In the genomic region with DNA sequence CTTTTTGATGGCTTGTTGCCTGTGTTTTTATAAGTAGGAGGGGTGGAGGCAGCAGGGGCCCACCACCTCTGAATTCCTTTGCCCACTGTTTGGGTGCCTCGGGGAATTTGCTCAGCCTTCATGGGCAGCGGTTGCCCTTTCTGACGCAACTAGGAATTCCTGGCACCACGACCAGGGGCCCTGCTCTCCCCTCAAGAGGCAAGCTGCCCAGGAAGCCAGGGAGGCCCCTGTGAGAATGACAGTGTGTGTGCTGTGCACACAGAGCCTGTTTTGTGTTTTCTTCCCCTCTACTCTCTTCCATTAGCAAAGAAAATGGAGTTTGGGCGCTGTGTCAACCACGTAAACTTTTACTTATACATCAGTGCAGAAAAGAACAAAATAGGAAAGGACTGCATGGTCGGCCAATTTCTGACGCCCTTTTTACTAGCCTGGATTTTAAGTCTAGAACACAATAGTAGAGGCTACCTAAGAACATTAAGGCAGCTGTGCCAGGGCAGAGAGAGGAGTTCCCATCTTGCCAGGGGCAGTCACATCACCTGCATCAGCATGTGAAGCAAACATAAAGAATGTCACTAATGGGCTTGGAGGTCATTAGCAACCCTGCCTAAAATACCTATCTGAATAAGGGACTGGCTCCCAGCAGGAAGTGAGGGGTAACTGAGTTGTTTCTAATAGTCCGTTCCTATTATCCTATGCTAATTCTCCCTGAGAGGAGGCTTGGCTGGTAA, we compare ENCODE assay signal across 11 cellular contexts. TPM values are rescaled to one million over a fixed set of nuclear protein-coding genes. Genes with fewer than 3 reads are reported as not detected.
A peak's percentile ranks its signal among the peaks of the same experiment; 100 is the strongest.
DNase-seq lines count a peak whose midpoint lies in the region; ATAC-seq, FAIRE-seq and TF ChIP-seq lines count a peak whose summit lies in the region.
"Had no signal": no experiment of that assay in that cellular context is flagged by ENCODE, and none has a peak within 500 bp of the region (broad histone marks: within the 10 kb centered on the region; RNA-seq: fewer than 3 reads in every experiment).

No MANE protein-coding gene starts in this region.

- H3F3A ChIP-seq in MM.1S (ENCODE audit: insufficient read depth, low read length), result no peaks in the 10 kb centered on the region

- H3K9me3 ChIP-seq in endothelial cell of umbilical vein (replicated peaks; ENCODE audit: control insufficient read depth, insufficient read depth, low read length), result no peaks in the 10 kb centered on the region
- no peaks in the 10 kb centered on the region for H3K9me3 ChIP-seq in HepG2 (ENCODE audit: low read length)
- H3K9me3 ChIP-seq in upper lobe of right lung, result no peaks in the 10 kb centered on the region
- no peaks in the 10 kb centered on the region for H3K9me3 ChIP-seq in MM.1S (replicated peaks; ENCODE audit: insufficient read depth, low read length)
- H3K9me3 ChIP-seq: ascending aorta had no signal

- CTCF ChIA-PET in endothelial cell of umbilical vein (lab: Charles Lee) (interaction anchor here (0.9 to 1.2 kb wide), 2 partner anchors 18 to 104 kb away, joined by 3 read pairs; a partner anchor contains a TSS), HepG2 (lab: Yijun Ruan, JAX; ENCODE audit: low intra/inter-chr PET ratio, low total read pairs) (no interaction called here)

- no peak for TF ChIP-seq RAD21 in HepG2 (CRISPR knock-in tag; IDR thresholded peaks at IDR 0.05)

- under 1% methylated on average over 8 of the region's 9 CpGs for WGBS in HepG2 (ENCODE audit: low lambda C conversion rate)

- DNase-seq in NCI-H146 treated with DMSO at 0.1 percent for 48 hours (lab: John Stamatoyannopoulos, UW; ENCODE audit: unreplicated experiment), result peak; percentile 1
- no peak for DNase-seq in NCI-H146 (lab: John Stamatoyannopoulos, UW)
- no peak for DNase-seq in endothelial cell of umbilical vein (ENCODE audit: low read depth, low spot score)
- DNase-seq in HepG2 (ENCODE audit: low spot score), result peak; percentile 60
- DNase-seq in upper lobe of right lung, result no peak
- DNase-seq in UCSD-AML1 (lab: John Stamatoyannopoulos, UW; ENCODE audit: unreplicated experiment), result no peak
- DNase-seq in MM.1S, result no peak
- DNase-seq in activated T-cell treated with anti-CD3 and anti-CD28 coated beads for 4 hours, result no peak
- DNase-seq: activated CD4-positive, alpha-beta T cell treated with anti-CD3 and anti-CD28 coated beads for 1 hour had no signal

- H2AFZ ChIP-seq in endothelial cell of umbilical vein (ENCODE audit: low read depth, low read length) (peak overlapping the region; percentile 29), HepG2 (ENCODE audit: low read length) (peak overlapping the region; percentile 50), MM.1S (ENCODE audit: low read length) (no peak overlapping the region)

- in situ Hi-C loops in HepG2 (cut with HindIII; ENCODE audit: extremely low pct_ligation_motif_present, low pct_unique_long_range_greater_than_20kb), result no loop called here

- H3K9ac ChIP-seq in endothelial cell of umbilical vein (replicated peaks; ENCODE audit: extremely low read depth, insufficient read depth, low read length) (no peak overlapping the region), HepG2 (ENCODE audit: insufficient read depth, low read depth, low read length) (peak overlapping the region; percentile 25; the same call in 1 of the 2 replicates), MM.1S (ENCODE audit: low read length) (no peak overlapping the region)

- no peaks in the 10 kb centered on the region for H4K20me1 ChIP-seq in endothelial cell of umbilical vein (replicated peaks; ENCODE audit: control insufficient read depth, extremely low read depth, insufficient read depth, low read length)
- no peaks in the 10 kb centered on the region for H4K20me1 ChIP-seq in HepG2 (ENCODE audit: insufficient read depth, low read length)
- no peaks in the 10 kb centered on the region for H4K20me1 ChIP-seq in MM.1S (ENCODE audit: insufficient read depth, low read length)

- H3K27ac ChIP-seq in endothelial cell of umbilical vein (ENCODE audit: insufficient read depth, low read depth, low read length), result no peak overlapping the region
- H3K27ac ChIP-seq in HepG2 (ENCODE audit: extremely low read length, insufficient read depth, low read length), result no peak overlapping the region
- no peak overlapping the region for H3K27ac ChIP-seq in upper lobe of right lung
- no peak overlapping the region for H3K27ac ChIP-seq in MM.1S (ENCODE audit: low read length)
- H3K27ac ChIP-seq: 22Rv1, ascending aorta had no signal

- no peaks in the 10 kb centered on the region for H3K27me3 ChIP-seq in endothelial cell of umbilical vein (ENCODE audit: control insufficient read depth in 2 of 2, insufficient read depth in 2 of 2, low read length in 2 of 2)
- peaks cover 0 to 2% of the 10 kb centered on the region in 2 experiments; a peak in 2 of 5 replicates for H3K27me3 ChIP-seq in HepG2 (ENCODE audit: control insufficient read depth in 1 of 2, insufficient read depth in 2 of 2, low read length in 2 of 2)
- H3K27me3 ChIP-seq in upper lobe of right lung, result no peaks in the 10 kb centered on the region
- no peaks in the 10 kb centered on the region for H3K27me3 ChIP-seq in MM.1S (replicated peaks; ENCODE audit: insufficient read depth, low read length)
- H3K27me3 ChIP-seq: ascending aorta had no signal

- POLR2A ChIA-PET in endothelial cell of umbilical vein (lab: Charles Lee), result no interaction called here
- POLR2A ChIA-PET in HepG2 (lab: Yijun Ruan, JAX), result interaction anchor here (10.7 kb wide), 1 partner anchor 17 kb away, joined by 105 read pairs; a partner anchor contains a TSS

- H3K9me2 ChIP-seq in MM.1S (replicated peaks; ENCODE audit: insufficient read depth, low read length), result no peaks in the 10 kb centered on the region

- dilution Hi-C loops in endothelial cell of umbilical vein (cut with MboI; ENCODE audit: extremely low pct_ligation_motif_present, low sequenced_read_pairs), result no loop called here

- TF ChIP-seq EP300 in HepG2 (IDR thresholded peaks at IDR 0.05; ENCODE audit: low read depth in 2 of 2, low read length in 2 of 2) (peak in 1 of 2 experiments; percentile 31; a peak in 1 of 4 replicates), HepG2 (CRISPR knock-in tag; IDR thresholded peaks at IDR 0.05; ENCODE audit: borderline replicate concordance) (peak; percentile 61; the same call in 1 of the 2 replicates)

- ATAC-seq in HepG2, result peak; percentile 53
- ATAC-seq in upper lobe of right lung, result peak; percentile 50

- intact Hi-C loops in endothelial cell of umbilical vein (cut with micrococcal nuclease) (no loop called here), HepG2 (cut with micrococcal nuclease; ENCODE audit: unreplicated experiment) (no loop called here), upper lobe of right lung (cut with DNase I) (no loop called here)

- no peak for TF ChIP-seq CTCF in endothelial cell of umbilical vein (IDR thresholded peaks at IDR 0.05; ENCODE audit: extremely low read depth in 1 of 2, insufficient read depth in 1 of 2, low read depth in 1 of 2, low read length in 2 of 2)
- no peak for TF ChIP-seq CTCF in HepG2 (CRISPR knock-in tag; IDR thresholded peaks at IDR 0.05)
- TF ChIP-seq CTCF in upper lobe of right lung (IDR thresholded peaks at IDR 0.05), result no peak
- TF ChIP-seq CTCF in MM.1S (IDR thresholded peaks at IDR 0.05; ENCODE audit: low read length), result no peak

- H3K4me1 ChIP-seq in endothelial cell of umbilical vein (ENCODE audit: control insufficient read depth, extremely low read depth, insufficient read depth, low read length) (peaks cover 5% of the 10 kb centered on the region), HepG2 (ENCODE audit: insufficient read depth, low read length) (peaks cover 69% of the 10 kb centered on the region), upper lobe of right lung (no peaks in the 10 kb centered on the region), MM.1S (ENCODE audit: low read length) (no peaks in the 10 kb centered on the region)
- H3K4me1 ChIP-seq: ascending aorta had no signal

- H3K36me3 ChIP-seq in endothelial cell of umbilical vein (ENCODE audit: control insufficient read depth in 2 of 2, extremely low read depth in 1 of 2, insufficient read depth in 2 of 2, low read length in 2 of 2), result no peaks in the 10 kb centered on the region
- H3K36me3 ChIP-seq in HepG2 (replicated peaks in 1 of 2; ENCODE audit: control insufficient read depth in 1 of 2, insufficient read depth in 2 of 2, low read length in 2 of 2), result no peaks in the 10 kb centered on the region
- no peaks in the 10 kb centered on the region for H3K36me3 ChIP-seq in upper lobe of right lung
- H3K36me3 ChIP-seq in MM.1S (replicated peaks; ENCODE audit: insufficient read depth, low read length), result no peaks in the 10 kb centered on the region
- H3K36me3 ChIP-seq: ascending aorta had no signal

- FAIRE-seq in endothelial cell of umbilical vein (lab: Jason Lieb, UNC) (no peak), HepG2 (lab: Jason Lieb, UNC) (no peak)

- BruUV-seq in endothelial cell of umbilical vein (replicated peaks; lab: Mats Ljungman, UMichigan) (no TSS peak), HepG2 (replicated peaks; lab: Mats Ljungman, UMichigan) (no TSS peak)

- TF ChIP-seq POLR2A in endothelial cell of umbilical vein (IDR thresholded peaks at IDR 0.05; ENCODE audit: low read depth, low read length) (no peak), HepG2 (IDR thresholded peaks at IDR 0.05; ENCODE audit: insufficient read depth in 1 of 2, low read depth in 2 of 2, low read length in 2 of 2) (no peak)

- H3K79me2 ChIP-seq in endothelial cell of umbilical vein (ENCODE audit: control insufficient read depth, insufficient read depth, low read length), result no peaks in the 10 kb centered on the region
- H3K79me2 ChIP-seq in HepG2 (ENCODE audit: insufficient read depth, low read length), result no peaks in the 10 kb centered on the region
- no peaks in the 10 kb centered on the region for H3K79me2 ChIP-seq in MM.1S (ENCODE audit: low read length)

- no peak overlapping the region for H3K4me2 ChIP-seq in endothelial cell of umbilical vein (ENCODE audit: insufficient read depth, low read length)
- H3K4me2 ChIP-seq in HepG2 (ENCODE audit: low read depth, low read length), result peak overlapping the region; percentile 72
- H3K4me2 ChIP-seq in MM.1S (ENCODE audit: low read depth, low read length), result no peak overlapping the region

- no peak overlapping the region for H3K4me3 ChIP-seq in endothelial cell of umbilical vein (replicated peaks in 1 of 3; ENCODE audit: insufficient read depth in 1 of 3, low read depth in 1 of 3, low read length in 3 of 3)
- peak overlapping the region in 2 of 3 experiments; percentile 14 to 25; a peak in 4 of 6 replicates for H3K4me3 ChIP-seq in HepG2 (replicated peaks in 1 of 3; ENCODE audit: insufficient read depth in 1 of 3, low read depth in 2 of 3, low read length in 3 of 3)
- H3K4me3 ChIP-seq in upper lobe of right lung, result no peak overlapping the region
- H3K4me3 ChIP-seq in MM.1S (ENCODE audit: low read length), result no peak overlapping the region
- H3K4me3 ChIP-seq: ascending aorta had no signal

- H3K9me1 ChIP-seq in endothelial cell of umbilical vein (replicated peaks; ENCODE audit: control insufficient read depth, extremely low read depth, insufficient read depth, low read length), result no peaks in the 10 kb centered on the region

RNA-seq across cellular contexts. Expression of a gene that starts 17.9 kb away (rescaled TPM):
- total RNA-seq in endothelial cell of umbilical vein, result 3.6 and 5.6 TPM in 2 replicates
- 0.75 and 1.1 TPM in 2 replicates for polyA plus RNA-seq in endothelial cell of umbilical vein
- polyA plus RNA-seq in endothelial cell of umbilical vein (2011; cell fraction: cytosol; rRNA removed), result 1.1 and 1.2 TPM in 2 replicates
- 3.9 and 5.7 TPM in 2 replicates for polyA plus RNA-seq in endothelial cell of umbilical vein (2011; cell fraction: nucleus; rRNA removed)
- polyA plus RNA-seq in endothelial cell of umbilical vein (2012), result 2.7 and 3.3 TPM in 2 replicates
- polyA minus RNA-seq in endothelial cell of umbilical vein, result 1.6 and 2.0 TPM in 2 replicates
- 0.82 TPM for polyA minus RNA-seq in endothelial cell of umbilical vein (2011; cell fraction: cytosol; rRNA and poly(A)+ RNA removed)
- 2.3 and 5.6 TPM in 2 replicates for polyA minus RNA-seq in endothelial cell of umbilical vein (2011; cell fraction: nucleus; rRNA and poly(A)+ RNA removed)
- total RNA-seq in HepG2 (2016; rRNA removed; fragmentation: Illumina TruSeq; extraction: Trizol), result 4.3 and 5.1 TPM in 2 replicates
- 1.6 and 1.9 TPM in 2 replicates for total RNA-seq in HepG2 (2016; cell fraction: cytosol; rRNA removed; fragmentation: Illumina TruSeq; extraction: Trizol; ENCODE audit: low read depth)
- 3.7 and 4.6 TPM in 2 replicates for total RNA-seq in HepG2 (2016; cell fraction: insoluble cytoplasmic fraction; rRNA removed; fragmentation: Illumina TruSeq; extraction: Trizol)
- total RNA-seq in HepG2 (2016; cell fraction: membrane; rRNA removed; fragmentation: Illumina TruSeq; extraction: Trizol), result 1.5 and 1.6 TPM in 2 replicates
- total RNA-seq in HepG2 (2016; cell fraction: nucleus; rRNA removed; fragmentation: Illumina TruSeq; extraction: Trizol), result 3.5 and 3.8 TPM in 2 replicates
- polyA plus RNA-seq in HepG2 (2011; rRNA removed), result 3.0 and 3.3 TPM in 2 replicates
- 0.86 and 1.8 TPM in 2 replicates for polyA plus RNA-seq in HepG2 (2011; cell fraction: cytosol; rRNA removed)
- polyA plus RNA-seq in HepG2 (2011; cell fraction: nucleus; rRNA removed), result 2.6 and 3.6 TPM in 2 replicates
- 3.2 and 7.0 TPM in 2 replicates for polyA plus RNA-seq in HepG2 (2012)
- polyA plus RNA-seq in HepG2 (2016; cell fraction: cytosol; fragmentation: Illumina TruSeq; extraction: Trizol; ENCODE audit: low read depth), result 0.29 and 0.70 TPM in 2 replicates
- 4.4 and 6.1 TPM in 2 replicates for polyA plus RNA-seq in HepG2 (2016; cell fraction: insoluble cytoplasmic fraction; fragmentation: Illumina TruSeq; extraction: Trizol; ENCODE audit: low read depth)
- polyA plus RNA-seq in HepG2 (2016; cell fraction: membrane; fragmentation: Illumina TruSeq; extraction: Trizol; ENCODE audit: low read depth), result 0.40 and 0.52 TPM in 2 replicates
- 5.0 and 6.0 TPM in 2 replicates for polyA plus RNA-seq in HepG2 (2016; cell fraction: nucleus; fragmentation: Illumina TruSeq; extraction: Trizol; ENCODE audit: insufficient read depth, low read depth)
- polyA minus RNA-seq in HepG2 (2011; rRNA and poly(A)+ RNA removed; ENCODE audit: low replicate concordance), result 0.90 and 1.1 TPM in 2 replicates
- 1.1 and 2.1 TPM in 2 replicates for polyA minus RNA-seq in HepG2 (2011; cell fraction: cytosol; rRNA and poly(A)+ RNA removed)
- polyA minus RNA-seq in HepG2 (2011; cell fraction: nucleus; rRNA and poly(A)+ RNA removed), result 7.0 and 9.7 TPM in 2 replicates
- 12.9 TPM for total RNA-seq in upper lobe of right lung

RNA-seq across cellular contexts. Expression of a gene that starts 53.0 kb away (rescaled TPM):
- total RNA-seq in endothelial cell of umbilical vein (39.2 and 45.0 TPM in 2 replicates), HepG2 (2016; rRNA removed; fragmentation: Illumina TruSeq; extraction: Trizol) (44.3 and 55.2 TPM in 2 replicates), upper lobe of right lung (50.6 TPM)
- polyA plus RNA-seq in endothelial cell of umbilical vein (18.8 and 21.8 TPM in 2 replicates), HepG2 (2011; rRNA removed) (16.7 and 19.2 TPM in 2 replicates)
- polyA plus RNA-seq in endothelial cell of umbilical vein (2011; cell fraction: cytosol; rRNA removed), result 27.1 and 27.9 TPM in 2 replicates
- polyA plus RNA-seq in endothelial cell of umbilical vein (2011; cell fraction: nucleus; rRNA removed), result 46.2 and 46.3 TPM in 2 replicates
- polyA plus RNA-seq in endothelial cell of umbilical vein (2012), result 21.4 and 26.7 TPM in 2 replicates
- 35.4 and 48.5 TPM in 2 replicates for polyA minus RNA-seq in endothelial cell of umbilical vein
- polyA minus RNA-seq in endothelial cell of umbilical vein (2011; cell fraction: cytosol; rRNA and poly(A)+ RNA removed), result 21.3 TPM
- polyA minus RNA-seq in endothelial cell of umbilical vein (2011; cell fraction: nucleus; rRNA and poly(A)+ RNA removed), result 44.3 and 62.1 TPM in 2 replicates
- 21.4 and 23.4 TPM in 2 replicates for total RNA-seq in HepG2 (2016; cell fraction: cytosol; rRNA removed; fragmentation: Illumina TruSeq; extraction: Trizol; ENCODE audit: low read depth)
- total RNA-seq in HepG2 (2016; cell fraction: insoluble cytoplasmic fraction; rRNA removed; fragmentation: Illumina TruSeq; extraction: Trizol), result 42.4 and 52.0 TPM in 2 replicates
- 35.8 and 38.6 TPM in 2 replicates for total RNA-seq in HepG2 (2016; cell fraction: membrane; rRNA removed; fragmentation: Illumina TruSeq; extraction: Trizol)
- total RNA-seq in HepG2 (2016; cell fraction: nucleus; rRNA removed; fragmentation: Illumina TruSeq; extraction: Trizol), result 29.8 and 35.0 TPM in 2 replicates
- 11.8 and 16.6 TPM in 2 replicates for polyA plus RNA-seq in HepG2 (2011; cell fraction: cytosol; rRNA removed)
- 13.9 and 14.4 TPM in 2 replicates for polyA plus RNA-seq in HepG2 (2011; cell fraction: nucleus; rRNA removed)
- polyA plus RNA-seq in HepG2 (2012), result 15.0 and 16.3 TPM in 2 replicates
- polyA plus RNA-seq in HepG2 (2016; cell fraction: cytosol; fragmentation: Illumina TruSeq; extraction: Trizol; ENCODE audit: low read depth), result 6.5 and 8.8 TPM in 2 replicates
- polyA plus RNA-seq in HepG2 (2016; cell fraction: insoluble cytoplasmic fraction; fragmentation: Illumina TruSeq; extraction: Trizol; ENCODE audit: low read depth), result 39.1 and 41.1 TPM in 2 replicates
- 14.5 and 15.3 TPM in 2 replicates for polyA plus RNA-seq in HepG2 (2016; cell fraction: membrane; fragmentation: Illumina TruSeq; extraction: Trizol; ENCODE audit: low read depth)
- polyA plus RNA-seq in HepG2 (2016; cell fraction: nucleus; fragmentation: Illumina TruSeq; extraction: Trizol; ENCODE audit: insufficient read depth, low read depth), result 25.2 and 27.6 TPM in 2 replicates
- polyA minus RNA-seq in HepG2 (2011; rRNA and poly(A)+ RNA removed; ENCODE audit: low replicate concordance), result 19.2 and 45.6 TPM in 2 replicates
- polyA minus RNA-seq in HepG2 (2011; cell fraction: cytosol; rRNA and poly(A)+ RNA removed), result 12.9 TPM in 2 replicates
- 42.2 and 57.8 TPM in 2 replicates for polyA minus RNA-seq in HepG2 (2011; cell fraction: nucleus; rRNA and poly(A)+ RNA removed)

Comparison
In these comparisons a context has a peak if more than half of its experiments do, and no peak if none do; other contexts are left out.
1. DNase-seq: peak in NCI-H146 treated with DMSO at 0.1 percent for 48 hours (single experiment) and HepG2 (single experiment); none in NCI-H146 (single experiment), endothelial cell of umbilical vein (single experiment), upper lobe of right lung (single experiment), UCSD-AML1 (single experiment), MM.1S (single experiment) and activated T-cell treated with anti-CD3 and anti-CD28 coated beads for 4 hours (single experiment).
2. H3K4me3 ChIP-seq: peak in HepG2 (2 of 3); none in endothelial cell of umbilical vein (0 of 3), upper lobe of right lung (single experiment) and MM.1S (single experiment).